ENCODE assay signal across 29 cellular contexts in genomic region chr9:88957526-88957925, GRCh38. TPM values are rescaled to one million over a fixed set of nuclear protein-coding genes. Genes with fewer than 3 reads are reported as not detected.
"Had no signal": no experiment of that assay in that cellular context is flagged by ENCODE, and none has a peak within 500 bp of the region (broad histone marks: within the 10 kb centered on the region; RNA-seq: fewer than 3 reads in every experiment).

No MANE protein-coding gene starts in this region.

- H3K4me3 Mint-ChIP-seq: activated CD8-positive, alpha-beta T cell treated with anti-CD3 and anti-CD28 coated beads for 36 hours; activated naive CD4-positive, alpha-beta T cell treated with anti-CD3 and anti-CD28 coated beads, Interleukin-2, amount 50 U/mL, for 24 hours; activated naive CD8-positive, alpha-beta T cell treated with anti-CD3 and anti-CD28 coated beads, Interleukin-2, amount 50 U/mL, for 24 hours; activated T-cell treated with anti-CD3 and anti-CD28 coated beads, Interleukin-2, amount 50 U/mL, for 4 hours; activated T-helper 17 cell treated with anti-CD3 and anti-CD28 coated beads, Interleukin-2, amount 50 U/mL, for 72 hours; dendritic cell treated with granulocyte-macrophage colony-stimulating factor and Interleukin-4, amounts not matched to agents 40 ng/mL and 50 ng/mL, for 4 days; mesothelial cell of epicardium; naive B cell; neural progenitor cell; stimulated activated memory B cell treated with anti-CD40 and anti-IgM and Interleukin-4, amounts not matched to agents 10 μg/mL and 1 μg/mL and 100 μg/mL, for 72 hours; stimulated activated naive CD8-positive, alpha-beta T cell treated with anti-CD3 and anti-CD28 coated beads, Interleukin-15, amount 100 ng/mL, for 72 hours; WTC11 had no signal

- H3K9me3 ChIP-seq: breast epithelium, gastrocnemius medialis, left ventricle myocardium inferior, psoas muscle, sigmoid colon, upper lobe of left lung, vagina had no signal

- H3K27ac ChIP-seq: breast epithelium, gastrocnemius medialis, left ventricle myocardium inferior, neural progenitor cell, parathyroid adenoma, psoas muscle, sigmoid colon, upper lobe of left lung, vagina had no signal

- ATAC-seq: activated CD8-positive, alpha-beta T cell treated with anti-CD3 and anti-CD28 coated beads for 36 hours; activated naive CD8-positive, alpha-beta T cell treated with anti-CD3 and anti-CD28 coated beads, Interleukin-2, amount 50 U/mL, for 24 hours; activated T-cell treated with anti-CD3 and anti-CD28 coated beads, Interleukin-2, amount 50 U/mL, for 4 hours; activated T-helper 17 cell treated with anti-CD3 and anti-CD28 coated beads, Interleukin-2, amount 50 U/mL, for 72 hours; gastrocnemius medialis; psoas muscle; stimulated activated memory B cell treated with anti-CD40 and anti-IgM and Interleukin-4, amounts not matched to agents 10 μg/mL and 1 μg/mL and 100 μg/mL, for 72 hours; stimulated activated naive CD8-positive, alpha-beta T cell treated with anti-CD3 and anti-CD28 coated beads, Interleukin-15, amount 100 ng/mL, for 72 hours; WTC11 had no signal

- FAIRE-seq: small intestine had no signal

- H3K4me1 Mint-ChIP-seq: activated naive CD4-positive, alpha-beta T cell treated with anti-CD3 and anti-CD28 coated beads, Interleukin-2, amount 50 U/mL, for 24 hours; activated naive CD8-positive, alpha-beta T cell treated with anti-CD3 and anti-CD28 coated beads, Interleukin-2, amount 50 U/mL, for 24 hours; activated T-helper 17 cell treated with anti-CD3 and anti-CD28 coated beads, Interleukin-2, amount 50 U/mL, for 72 hours; stimulated activated memory B cell treated with anti-CD40 and anti-IgM and Interleukin-4, amounts not matched to agents 10 μg/mL and 1 μg/mL and 100 μg/mL, for 72 hours had no signal

- H3K4me1 ChIP-seq: breast epithelium, gastrocnemius medialis, parathyroid adenoma, psoas muscle, upper lobe of left lung had no signal

- H3K36me3 Mint-ChIP-seq: activated naive CD4-positive, alpha-beta T cell treated with anti-CD3 and anti-CD28 coated beads, Interleukin-2, amount 50 U/mL, for 24 hours; mesothelial cell of epicardium; naive B cell; neural progenitor cell; stimulated activated memory B cell treated with anti-CD40 and anti-IgM and Interleukin-4, amounts not matched to agents 10 μg/mL and 1 μg/mL and 100 μg/mL, for 72 hours; WTC11 had no signal

- DNase-seq: activated CD4-positive, alpha-beta T cell treated with anti-CD3 and anti-CD28 coated beads, Interleukin-2, amount 50 U/mL, for 1 hour; activated CD8-positive, alpha-beta T cell treated with anti-CD3 and anti-CD28 coated beads for 36 hours; activated naive CD8-positive, alpha-beta T cell treated with anti-CD3 and anti-CD28 coated beads, Interleukin-2, amount 50 U/mL, for 24 hours; activated T-cell treated with anti-CD3 and anti-CD28 coated beads, Interleukin-2, amount 50 U/mL, for 4 hours; amygdala; central memory CD4-positive, alpha-beta T cell; gastrocnemius medialis; glutamatergic neuron; islet precursor cell; left ventricle myocardium inferior; naive B cell; occipital lobe; psoas muscle; sigmoid colon; small intestine; stimulated activated CD4-positive, alpha-beta T cell treated with anti-CD3 and anti-CD28 coated beads, Interleukin-4, amount 100 ng/mL, for 24 hours; stimulated activated naive CD8-positive, alpha-beta T cell treated with anti-CD3 and anti-CD28 coated beads, Interleukin-15, amount 100 ng/mL, for 72 hours; substantia nigra; upper lobe of left lung had no signal

- H3K9me3 Mint-ChIP-seq: activated CD8-positive, alpha-beta T cell treated with anti-CD3 and anti-CD28 coated beads for 36 hours; activated naive CD4-positive, alpha-beta T cell treated with anti-CD3 and anti-CD28 coated beads, Interleukin-2, amount 50 U/mL, for 24 hours; activated naive CD8-positive, alpha-beta T cell treated with anti-CD3 and anti-CD28 coated beads, Interleukin-2, amount 50 U/mL, for 24 hours; activated T-cell treated with anti-CD3 and anti-CD28 coated beads, Interleukin-2, amount 50 U/mL, for 4 hours; activated T-helper 17 cell treated with anti-CD3 and anti-CD28 coated beads, Interleukin-2, amount 50 U/mL, for 72 hours; dendritic cell treated with granulocyte-macrophage colony-stimulating factor and Interleukin-4, amounts not matched to agents 40 ng/mL and 50 ng/mL, for 4 days; mesothelial cell of epicardium; stimulated activated naive CD8-positive, alpha-beta T cell treated with anti-CD3 and anti-CD28 coated beads, Interleukin-15, amount 100 ng/mL, for 72 hours had no signal

- H3K4me3 ChIP-seq: breast epithelium, gastrocnemius medialis, left ventricle myocardium inferior, neural progenitor cell, psoas muscle, sigmoid colon, upper lobe of left lung, vagina had no signal

- H3K27ac Mint-ChIP-seq: activated CD8-positive, alpha-beta T cell treated with anti-CD3 and anti-CD28 coated beads for 36 hours; activated naive CD4-positive, alpha-beta T cell treated with anti-CD3 and anti-CD28 coated beads, Interleukin-2, amount 50 U/mL, for 24 hours; activated naive CD8-positive, alpha-beta T cell treated with anti-CD3 and anti-CD28 coated beads, Interleukin-2, amount 50 U/mL, for 24 hours; activated T-helper 17 cell treated with anti-CD3 and anti-CD28 coated beads, Interleukin-2, amount 50 U/mL, for 72 hours; dendritic cell treated with granulocyte-macrophage colony-stimulating factor and Interleukin-4, amounts not matched to agents 40 ng/mL and 50 ng/mL, for 4 days; mesothelial cell of epicardium; naive B cell; neural progenitor cell; stimulated activated memory B cell treated with anti-CD40 and anti-IgM and Interleukin-4, amounts not matched to agents 10 μg/mL and 1 μg/mL and 100 μg/mL, for 72 hours; stimulated activated naive CD8-positive, alpha-beta T cell treated with anti-CD3 and anti-CD28 coated beads, Interleukin-15, amount 100 ng/mL, for 72 hours; WTC11 had no signal

- H3K4me2 ChIP-seq: neural progenitor cell had no signal

RNA-seq across cellular contexts. Expression of gene S1PR3, which starts 33.7 kb away (rescaled TPM):
- total RNA-seq: activated T-helper 17 cell treated with anti-CD3 and anti-CD28 coated beads, Interleukin-2, amount 50 U/mL, for 72 hours had no signal
